Comparison of ENCODE assay signal across 18 cellular contexts in genomic region chrX:53768451-53769246, GRCh38.
DNase-seq lines count a peak whose midpoint lies in the region; TF ChIP-seq lines count a peak whose summit lies in the region.
"Had no signal": no experiment of that assay in that cellular context is flagged by ENCODE, and none has a peak within 500 bp of the region (broad histone marks: within the 10 kb centered on the region; RNA-seq: fewer than 3 reads in every experiment).

No MANE protein-coding gene starts in this region.

- no peaks in the 10 kb centered on the region for H3K36me3 Mint-ChIP-seq in activated CD4-positive, alpha-beta memory T cell treated with anti-CD3 and anti-CD28 coated beads for 36 hours
- no peaks in the 10 kb centered on the region for H3K36me3 Mint-ChIP-seq in activated CD4-positive, alpha-beta memory T cell treated with anti-CD3 and anti-CD28 coated beads, Interleukin-2, amount 10 ng/mL, durations not matched to agents 7 days and 5 days (ENCODE audit: low read depth)
- H3K36me3 Mint-ChIP-seq in MCF 10A (ENCODE audit: insufficient read depth, unreplicated experiment) = no peaks in the 10 kb centered on the region

- no peak overlapping the region for H3K27ac Mint-ChIP-seq in activated CD4-positive, alpha-beta memory T cell treated with anti-CD3 and anti-CD28 coated beads for 36 hours
- H3K27ac Mint-ChIP-seq in activated CD4-positive, alpha-beta memory T cell treated with anti-CD3 and anti-CD28 coated beads, Interleukin-2, amount 10 ng/mL, durations not matched to agents 7 days and 5 days = no peak overlapping the region
- H3K27ac Mint-ChIP-seq in MCF 10A (ENCODE audit: low read depth, unreplicated experiment) = no peak overlapping the region
- H3K27ac Mint-ChIP-seq: CD4-positive, alpha-beta T cell had no signal

- TF ChIP-seq CTCF in MCF 10A (IDR thresholded peaks at IDR 0.05; ENCODE audit: unreplicated experiment) (no peak), GM20000 (IDR thresholded peaks at IDR 0.05; ENCODE audit: extremely low read depth, missing control alignments) (no peak)

- no TSS peak for BruUV-seq in MCF 10A (replicated peaks; lab: Mats Ljungman, UMichigan)

- peaks cover 19% of the 10 kb centered on the region for H3K4me1 Mint-ChIP-seq in activated CD4-positive, alpha-beta memory T cell treated with anti-CD3 and anti-CD28 coated beads for 36 hours (ENCODE audit: low read depth)
- peaks cover 3% of the 10 kb centered on the region for H3K4me1 Mint-ChIP-seq in activated CD4-positive, alpha-beta memory T cell treated with anti-CD3 and anti-CD28 coated beads, Interleukin-2, amount 10 ng/mL, durations not matched to agents 7 days and 5 days
- no peaks in the 10 kb centered on the region for H3K4me1 Mint-ChIP-seq in MCF 10A (ENCODE audit: insufficient read depth, unreplicated experiment)

- no peaks in the 10 kb centered on the region for H3K9me3 Mint-ChIP-seq in activated CD4-positive, alpha-beta memory T cell treated with anti-CD3 and anti-CD28 coated beads for 36 hours
- no peaks in the 10 kb centered on the region for H3K9me3 Mint-ChIP-seq in activated CD4-positive, alpha-beta memory T cell treated with anti-CD3 and anti-CD28 coated beads, Interleukin-2, amount 10 ng/mL, durations not matched to agents 7 days and 5 days
- H3K9me3 Mint-ChIP-seq in MCF 10A (ENCODE audit: unreplicated experiment) = no peaks in the 10 kb centered on the region
- H3K9me3 Mint-ChIP-seq: CD4-positive, alpha-beta T cell had no signal

- no peaks in the 10 kb centered on the region for H3K27me3 Mint-ChIP-seq in activated CD4-positive, alpha-beta memory T cell treated with anti-CD3 and anti-CD28 coated beads for 36 hours
- H3K27me3 Mint-ChIP-seq in activated CD4-positive, alpha-beta memory T cell treated with anti-CD3 and anti-CD28 coated beads, Interleukin-2, amount 10 ng/mL, durations not matched to agents 7 days and 5 days = no peaks in the 10 kb centered on the region
- H3K27me3 Mint-ChIP-seq in MCF 10A (ENCODE audit: insufficient read depth, unreplicated experiment) = peaks cover 52% of the 10 kb centered on the region
- H3K27me3 Mint-ChIP-seq: CD4-positive, alpha-beta T cell had no signal

- H3K4me3 Mint-ChIP-seq in activated CD4-positive, alpha-beta memory T cell treated with anti-CD3 and anti-CD28 coated beads for 36 hours = no peak overlapping the region
- H3K4me3 Mint-ChIP-seq in activated CD4-positive, alpha-beta memory T cell treated with anti-CD3 and anti-CD28 coated beads, Interleukin-2, amount 10 ng/mL, durations not matched to agents 7 days and 5 days = no peak overlapping the region
- no peak overlapping the region for H3K4me3 Mint-ChIP-seq in MCF 10A (ENCODE audit: unreplicated experiment)
- H3K4me3 Mint-ChIP-seq: CD4-positive, alpha-beta T cell had no signal

- in situ Hi-C loops in SK-MEL-5 (cut with HindIII; ENCODE audit: low pct_unique_long_range_greater_than_20kb, low sequenced_read_pairs) = no loop called here

- CTCF ChIA-PET in activated CD4-positive, alpha-beta memory T cell treated with anti-CD3 and anti-CD28 coated beads for 36 hours (lab: Charles Lee) = no interaction called here
- CTCF ChIA-PET in activated CD4-positive, alpha-beta memory T cell treated with anti-CD3 and anti-CD28 coated beads, Interleukin-2, amount 10 ng/mL, durations not matched to agents 7 days and 5 days (lab: Charles Lee) = no interaction called here
- CTCF ChIA-PET in MCF 10A (lab: Yijun Ruan, JAX) = interaction anchor here (0.6 kb wide), 2 partner anchors 121 to 206 kb away, joined by 3 read pairs; no protein-coding TSS in a partner anchor

- POLR2A ChIA-PET in activated CD4-positive, alpha-beta memory T cell treated with anti-CD3 and anti-CD28 coated beads for 36 hours (lab: Charles Lee) = interaction anchor here (1.1 kb wide), 1 partner anchor 30 kb away, joined by 3 read pairs; no protein-coding TSS in a partner anchor
- POLR2A ChIA-PET in activated CD4-positive, alpha-beta memory T cell treated with anti-CD3 and anti-CD28 coated beads, Interleukin-2, amount 10 ng/mL, durations not matched to agents 7 days and 5 days (lab: Charles Lee) = no interaction called here
- POLR2A ChIA-PET in MCF 10A (lab: Yijun Ruan, JAX) = no interaction called here

- peak; percentile 30 for DNase-seq in activated CD4-positive, alpha-beta memory T cell treated with anti-CD3 and anti-CD28 coated beads for 36 hours
- no peak for DNase-seq in activated CD4-positive, alpha-beta memory T cell treated with anti-CD3 and anti-CD28 coated beads, Interleukin-2, amount 10 ng/mL, durations not matched to agents 7 days and 5 days
- DNase-seq in COLO829 (ENCODE audit: low spot score) = peak; percentile 13
- DNase-seq in SK-MEL-5 (ENCODE audit: low read depth, low spot score) = peak; percentile 6
- DNase-seq in medulla oblongata (ENCODE audit: extremely low spot score) = peak; percentile 2
- DNase-seq in MCF 10A (ENCODE audit: unreplicated experiment) = no peak
- DNase-seq in GM20000 (ENCODE audit: low spot score) = no peak
- DNase-seq in NOMO-1 (lab: John Stamatoyannopoulos, UW; ENCODE audit: unreplicated experiment in 2 of 2) = no peak
- DNase-seq: Calu3; CD4-positive, alpha-beta T cell; H7; KG1; MV-4-11; NCI-H1694 treated with DMSO at 0.1 percent for 48 hours; NCI-H510A; NCI-H774; OCI-M1; SIG-M5 had no signal

- intact Hi-C loops in activated CD4-positive, alpha-beta memory T cell treated with anti-CD3 and anti-CD28 coated beads for 36 hours (cut with micrococcal nuclease) = no loop called here
- intact Hi-C loops in MCF 10A (cut with micrococcal nuclease) = no loop called here

Comparison
In these comparisons a context has a peak if more than half of its experiments do, and no peak if none do; other contexts are left out.
1. DNase-seq: peak in activated CD4-positive, alpha-beta memory T cell treated with anti-CD3 and anti-CD28 coated beads for 36 hours (single experiment), COLO829 (single experiment), SK-MEL-5 (single experiment) and medulla oblongata (single experiment); none in activated CD4-positive, alpha-beta memory T cell treated with anti-CD3 and anti-CD28 coated beads, Interleukin-2, amount 10 ng/mL, durations not matched to agents 7 days and 5 days (single experiment), MCF 10A (single experiment), GM20000 (single experiment) and NOMO-1 (0 of 2).